Comparison of ENCODE assay signal across 16 cellular contexts in genomic region chr2:230779607-230780006, GRCh38.
DNase-seq lines count a peak whose midpoint lies in the region; ATAC-seq lines count a peak whose summit lies in the region.
"Had no signal": no experiment of that assay in that cellular context is flagged by ENCODE, and none has a peak within 500 bp of the region (broad histone marks: within the 10 kb centered on the region; RNA-seq: fewer than 3 reads in every experiment).

No MANE protein-coding gene starts in this region.

- peak overlapping the region; percentile 28 for H3K27ac ChIP-seq in CD4-positive, alpha-beta memory T cell (ENCODE audit: low read depth, low read length)
- peak overlapping the region; percentile 63; the same call in 1 of the 2 replicates for H3K27ac ChIP-seq in GM23248
- H3K27ac ChIP-seq in naive thymus-derived CD4-positive, alpha-beta T cell (ENCODE audit: low read depth, low read length) = no peak overlapping the region

- 95 to 100% methylated on average over 1 of the region's 1 CpG for WGBS in GM23248 (ENCODE audit: low coverage in 1 of 2, low lambda C conversion rate in 2 of 2, missing lambda C conversion rate in 2 of 2), 2 experiments

- no peaks in the 10 kb centered on the region for H3K27me3 Mint-ChIP-seq in CD4-positive, alpha-beta memory T cell
- no peaks in the 10 kb centered on the region for H3K27me3 Mint-ChIP-seq in activated naive CD8-positive, alpha-beta T cell treated with anti-CD3 and anti-CD28 coated beads for 36 hours
- no peaks in the 10 kb centered on the region for H3K27me3 Mint-ChIP-seq in naive thymus-derived CD4-positive, alpha-beta T cell

- H3K4me3 ChIP-seq in CD4-positive, alpha-beta memory T cell (ENCODE audit: low read length in 2 of 2) = no peak overlapping the region
- no peak overlapping the region for H3K4me3 ChIP-seq in GM23248
- no peak overlapping the region for H3K4me3 ChIP-seq in naive thymus-derived CD4-positive, alpha-beta T cell (ENCODE audit: low read length)

- H3K4me1 ChIP-seq in CD4-positive, alpha-beta memory T cell (ENCODE audit: insufficient read depth, low read length) = peaks cover 90% of the 10 kb centered on the region
- peaks cover 58% of the 10 kb centered on the region for H3K4me1 ChIP-seq in GM23248 (ENCODE audit: insufficient read depth)
- H3K4me1 ChIP-seq in naive thymus-derived CD4-positive, alpha-beta T cell (ENCODE audit: control insufficient read depth in 2 of 2, insufficient read depth in 2 of 2, low read length in 2 of 2) = peaks cover 50 to 61% of the 10 kb centered on the region in 2 donors

- H3K4me2 ChIP-seq in GM23248 (ENCODE audit: unreplicated experiment) = no peak overlapping the region

- peaks cover 4% of the 10 kb centered on the region for H3K36me3 ChIP-seq in CD4-positive, alpha-beta memory T cell (ENCODE audit: insufficient read depth, low read length)
- no peaks in the 10 kb centered on the region; the same call in 1 of the 2 replicates for H3K36me3 ChIP-seq in GM23248 (ENCODE audit: low read depth)
- peaks cover 0 to 4% (median 0%) of the 10 kb centered on the region in 3 experiments for H3K36me3 ChIP-seq in naive thymus-derived CD4-positive, alpha-beta T cell (ENCODE audit: control insufficient read depth in 2 of 3, insufficient read depth in 3 of 3, low read length in 3 of 3)

- peak overlapping the region; percentile 43 to 90 (median 82) for H3K27ac Mint-ChIP-seq in CD4-positive, alpha-beta memory T cell
- H3K27ac Mint-ChIP-seq in activated naive CD8-positive, alpha-beta T cell treated with anti-CD3 and anti-CD28 coated beads for 36 hours = peak overlapping the region; percentile 75
- H3K27ac Mint-ChIP-seq in naive thymus-derived CD4-positive, alpha-beta T cell = peak overlapping the region; percentile 19 to 86 (median 77)

- no peaks in the 10 kb centered on the region for H3K27me3 ChIP-seq in CD4-positive, alpha-beta memory T cell (ENCODE audit: insufficient read depth, low read length)
- no peaks in the 10 kb centered on the region for H3K27me3 ChIP-seq in GM23248 (replicated peaks; ENCODE audit: insufficient read depth)
- H3K27me3 ChIP-seq in naive thymus-derived CD4-positive, alpha-beta T cell (ENCODE audit: control insufficient read depth in 2 of 2, insufficient read depth in 2 of 2, low read length in 2 of 2) = no peaks in the 10 kb centered on the region

- DNase-seq in CD4-positive, alpha-beta memory T cell = no peak
- DNase-seq in GM23248 = no peak
- DNase-seq in activated naive CD8-positive, alpha-beta T cell treated with anti-CD3 and anti-CD28 coated beads for 36 hours = no peak
- no peak for DNase-seq in naive thymus-derived CD4-positive, alpha-beta T cell
- DNase-seq in GF-D8 (lab: John Stamatoyannopoulos, UW) = no peak
- no peak for DNase-seq in posterior vena cava (ENCODE audit: low spot score)
- no peak for DNase-seq in hippocampal formation (lab: John Stamatoyannopoulos, UW)
- DNase-seq: activated gamma-delta T cell, EL, head of caudate nucleus, NCI-H187, NCI-H524 treated with DMSO at 0.1 percent for 48 hours, PC-3 had no signal

- H3K79me2 ChIP-seq in GM23248 (ENCODE audit: insufficient read depth) = peaks cover 98% of the 10 kb centered on the region

- H3F3A ChIP-seq in GM23248 (ENCODE audit: insufficient read depth) = peaks cover 16% of the 10 kb centered on the region

- no peaks in the 10 kb centered on the region for H3K9me3 ChIP-seq in CD4-positive, alpha-beta memory T cell (ENCODE audit: control insufficient read depth in 1 of 2, low read length in 2 of 2)
- H3K9me3 ChIP-seq in GM23248 (ENCODE audit: low read depth) = no peaks in the 10 kb centered on the region
- H3K9me3 ChIP-seq in naive thymus-derived CD4-positive, alpha-beta T cell (ENCODE audit: control insufficient read depth in 2 of 3, low read length in 3 of 3) = no peaks in the 10 kb centered on the region

- intact Hi-C loops in CD4-positive, alpha-beta memory T cell (cut with micrococcal nuclease) = loop anchor here (2.0 kb wide), 1 partner anchor 57 kb away; no protein-coding TSS in a partner anchor
- intact Hi-C loops in naive thymus-derived CD4-positive, alpha-beta T cell (cut with micrococcal nuclease) = loop anchor here in 1 of 2 donors (5.0 kb wide), 1 partner anchor 57 kb away; no protein-coding TSS in a partner anchor
- intact Hi-C loops in posterior vena cava (cut with DNase I) = no loop called here

- H3K4me1 Mint-ChIP-seq in CD4-positive, alpha-beta memory T cell = peaks cover 64 to 86% (median 77%) of the 10 kb centered on the region in 4 donors
- peaks cover 77% of the 10 kb centered on the region for H3K4me1 Mint-ChIP-seq in activated naive CD8-positive, alpha-beta T cell treated with anti-CD3 and anti-CD28 coated beads for 36 hours
- H3K4me1 Mint-ChIP-seq in naive thymus-derived CD4-positive, alpha-beta T cell = peaks cover 70 to 93% (median 80%) of the 10 kb centered on the region in 7 donors

- no peak overlapping the region for H3K9ac ChIP-seq in GM23248

- no peaks in the 10 kb centered on the region for H3K9me2 ChIP-seq in GM23248 (ENCODE audit: insufficient read depth)

- H3K4me3 Mint-ChIP-seq in CD4-positive, alpha-beta memory T cell = peak overlapping the region in 5 of 8 donors; percentile 1 to 76 (median 70)
- H3K4me3 Mint-ChIP-seq in activated naive CD8-positive, alpha-beta T cell treated with anti-CD3 and anti-CD28 coated beads for 36 hours = peak overlapping the region; percentile 37
- H3K4me3 Mint-ChIP-seq in naive thymus-derived CD4-positive, alpha-beta T cell = peak overlapping the region in 8 of 10 donors; percentile 0 to 72 (median 56)
- H3K4me3 Mint-ChIP-seq: CD14-positive monocyte had no signal

- peaks cover 0 to 2% (median 0%) of the 10 kb centered on the region in 8 donors for H3K9me3 Mint-ChIP-seq in CD4-positive, alpha-beta memory T cell
- peaks cover 8% of the 10 kb centered on the region for H3K9me3 Mint-ChIP-seq in activated naive CD8-positive, alpha-beta T cell treated with anti-CD3 and anti-CD28 coated beads for 36 hours
- H3K9me3 Mint-ChIP-seq in naive thymus-derived CD4-positive, alpha-beta T cell = peaks cover 0 to 25% (median 0%) of the 10 kb centered on the region in 11 donors

- H3K36me3 Mint-ChIP-seq in CD4-positive, alpha-beta memory T cell = peaks cover 10 to 38% of the 10 kb centered on the region in 2 donors
- H3K36me3 Mint-ChIP-seq in activated naive CD8-positive, alpha-beta T cell treated with anti-CD3 and anti-CD28 coated beads for 36 hours = peaks cover 89% of the 10 kb centered on the region
- peaks cover 4 to 73% (median 25%) of the 10 kb centered on the region in 5 donors for H3K36me3 Mint-ChIP-seq in naive thymus-derived CD4-positive, alpha-beta T cell

- CTCF ChIA-PET in CD4-positive, alpha-beta memory T cell (lab: Charles Lee; ENCODE audit: partially characterized antibody) = interaction anchor here (1.4 to 5.7 kb wide), 4 partner anchors 14 to 66 kb away, joined by 8 to 45 read pairs (median 28); no protein-coding TSS in a partner anchor
- CTCF ChIA-PET in naive thymus-derived CD4-positive, alpha-beta T cell (lab: Charles Lee) = interaction anchor here (1.5 kb wide), 1 partner anchor 19 kb away, joined by 5 read pairs; no protein-coding TSS in a partner anchor

- no peak for ATAC-seq in naive thymus-derived CD4-positive, alpha-beta T cell
- no peak for ATAC-seq in GM21526 (IDR thresholded peaks at IDR 0.05; ENCODE audit: low FRiP score, unreplicated experiment)
- ATAC-seq: PC-3, sciatic nerve had no signal

- no peaks in the 10 kb centered on the region for H4K20me1 ChIP-seq in GM23248 (ENCODE audit: insufficient read depth)

- POLR2A ChIA-PET in CD4-positive, alpha-beta memory T cell (lab: Charles Lee; ENCODE audit: partially characterized antibody) = interaction anchor here (1.3 to 7.6 kb wide), 4 partner anchors 8 to 66 kb away, joined by 4 to 142 read pairs (median 9); no protein-coding TSS in a partner anchor
- POLR2A ChIA-PET in naive thymus-derived CD4-positive, alpha-beta T cell (lab: Charles Lee) = interaction anchor here (0.6 kb wide), 1 partner anchor 21 kb away, joined by 3 read pairs; no protein-coding TSS in a partner anchor

- in situ Hi-C loops in GM23248 (cut with MboI) = no loop called here

- H2AFZ ChIP-seq in GM23248 = no peak overlapping the region
